Comparison of ENCODE assay signal across 18 cellular contexts in genomic region chr7:94949532-94949931, GRCh38.
"Had no signal": no experiment of that assay in that cellular context is flagged by ENCODE, and none has a peak within 500 bp of the region (broad histone marks: within the 10 kb centered on the region; RNA-seq: fewer than 3 reads in every experiment).

No MANE protein-coding gene starts in this region.

- H3K9me3 Mint-ChIP-seq: activated T-cell treated with anti-CD3 and anti-CD28 coated beads, Interleukin-2, amount 50 U/mL, for 4 hours had no signal

- H3K27me3 Mint-ChIP-seq: activated CD8-positive, alpha-beta T cell treated with anti-CD3 and anti-CD28 coated beads for 36 hours; central memory CD8-positive, alpha-beta T cell; naive thymus-derived CD8-positive, alpha-beta T cell had no signal

- H3K27ac ChIP-seq: gastroesophageal sphincter, heart right ventricle, neutrophil, parathyroid adenoma, transverse colon had no signal

- H3K4me1 ChIP-seq: gastroesophageal sphincter, heart right ventricle, parathyroid adenoma, transverse colon had no signal

- H3K4me1 Mint-ChIP-seq: central memory CD8-positive, alpha-beta T cell; naive thymus-derived CD8-positive, alpha-beta T cell; stimulated activated effector memory CD8-positive, alpha-beta T cell treated with anti-CD3 and anti-CD28 coated beads, Interleukin-12 subunit alpha, Interleukin-12 subunit beta, amount 100 ng/mL, for 72 hours had no signal

- H2AFZ ChIP-seq: parathyroid adenoma had no signal

- H3K9me3 ChIP-seq: gastroesophageal sphincter, neutrophil had no signal

- H3K4me3 ChIP-seq: gastroesophageal sphincter, heart right ventricle, transverse colon had no signal

- DNase-seq: activated CD4-positive, alpha-beta T cell treated with anti-CD3 and anti-CD28 coated beads for 4 hours; activated CD8-positive, alpha-beta T cell treated with anti-CD3 and anti-CD28 coated beads for 36 hours; activated effector memory CD4-positive, alpha-beta T cell treated with Interleukin-2 at 50 U/mL for 16 hours; activated naive CD4-positive, alpha-beta T cell treated with anti-CD3 and anti-CD28 coated beads, Interleukin-2, amount 50 U/mL, for 16 hours; activated T-cell treated with anti-CD3 and anti-CD28 coated beads, Interleukin-2, amount 50 U/mL, for 4 hours; cortex of kidney; effector CD8-positive, alpha-beta T cell; heart right ventricle; naive thymus-derived CD8-positive, alpha-beta T cell; retina; T-helper 2 cell; transverse colon had no signal

- H3K36me3 ChIP-seq: gastroesophageal sphincter, heart right ventricle, neutrophil, transverse colon had no signal

- H3K36me3 Mint-ChIP-seq: naive thymus-derived CD8-positive, alpha-beta T cell; stimulated activated effector memory CD8-positive, alpha-beta T cell treated with anti-CD3 and anti-CD28 coated beads, Interleukin-12 subunit alpha, Interleukin-12 subunit beta, amount 100 ng/mL, for 72 hours had no signal

- H3K9ac ChIP-seq: parathyroid adenoma had no signal

- ATAC-seq: activated CD8-positive, alpha-beta T cell treated with anti-CD3 and anti-CD28 coated beads for 36 hours; activated T-cell treated with anti-CD3 and anti-CD28 coated beads, Interleukin-2, amount 50 U/mL, for 4 hours; gastroesophageal sphincter; heart right ventricle; left lobe of liver; naive thymus-derived CD8-positive, alpha-beta T cell; stimulated activated effector memory CD8-positive, alpha-beta T cell treated with anti-CD3 and anti-CD28 coated beads, Interleukin-12 subunit alpha, Interleukin-12 subunit beta, amount 100 ng/mL, for 72 hours had no signal

- H3K27ac Mint-ChIP-seq: activated CD8-positive, alpha-beta T cell treated with anti-CD3 and anti-CD28 coated beads for 36 hours; naive thymus-derived CD8-positive, alpha-beta T cell; stimulated activated effector memory CD8-positive, alpha-beta T cell treated with anti-CD3 and anti-CD28 coated beads, Interleukin-12 subunit alpha, Interleukin-12 subunit beta, amount 100 ng/mL, for 72 hours had no signal

- H3K4me3 Mint-ChIP-seq: activated CD8-positive, alpha-beta T cell treated with anti-CD3 and anti-CD28 coated beads for 36 hours; activated T-cell treated with anti-CD3 and anti-CD28 coated beads, Interleukin-2, amount 50 U/mL, for 4 hours; central memory CD8-positive, alpha-beta T cell; naive thymus-derived CD8-positive, alpha-beta T cell; stimulated activated effector memory CD8-positive, alpha-beta T cell treated with anti-CD3 and anti-CD28 coated beads, Interleukin-12 subunit alpha, Interleukin-12 subunit beta, amount 100 ng/mL, for 72 hours had no signal

- H3K27me3 ChIP-seq: gastroesophageal sphincter, heart right ventricle, neutrophil, transverse colon had no signal
